Comparison of ENCODE assay signal across 10 cellular contexts in genomic region chr20:57560554-57561355, GRCh38. TPM values are rescaled to one million over a fixed set of nuclear protein-coding genes. Genes with fewer than 3 reads are reported as not detected.
A peak's percentile ranks its signal among the peaks of the same experiment; 100 is the strongest.
DNase-seq lines count a peak whose midpoint lies in the region; ATAC-seq and TF ChIP-seq lines count a peak whose summit lies in the region.
"Had no signal": no experiment of that assay in that cellular context is flagged by ENCODE, and none has a peak within 500 bp of the region (broad histone marks: within the 10 kb centered on the region; RNA-seq: fewer than 3 reads in every experiment).

PCK1 (plus strand) TSS chr20:57561110; CDS start chr20:57561412, 302 bp downstream.

- no peaks in the 10 kb centered on the region for H3K36me3 Mint-ChIP-seq in activated CD8-positive, alpha-beta T cell treated with anti-CD3 and anti-CD28 coated beads for 36 hours (ENCODE audit: low read depth)
- no peaks in the 10 kb centered on the region for H3K36me3 Mint-ChIP-seq in activated CD4-positive, alpha-beta T cell treated with anti-CD3 and anti-CD28 coated beads, Interleukin-2, amount 10 ng/mL, durations not matched to agents 7 days and 5 days (ENCODE audit: low read depth)

- POLR2A ChIA-PET in activated CD8-positive, alpha-beta T cell treated with anti-CD3 and anti-CD28 coated beads for 36 hours (lab: Charles Lee): no interaction called here
- POLR2A ChIA-PET in activated CD4-positive, alpha-beta T cell treated with anti-CD3 and anti-CD28 coated beads, Interleukin-2, amount 10 ng/mL, durations not matched to agents 7 days and 5 days (lab: Charles Lee): no interaction called here

- in situ Hi-C loops in ACHN (cut with HindIII; ENCODE audit: low pct_ligation_motif_present, low pct_unique_long_range_greater_than_20kb, low sequenced_read_pairs): no loop called here

- H3K9me3 ChIP-seq in body of pancreas (no peaks in the 10 kb centered on the region), right lobe of liver (no peaks in the 10 kb centered on the region)

- H3K4me3 ChIP-seq in LNCaP clone FGC (ENCODE audit: low read depth, low read length) (no peak within 1 kb of the TSS), body of pancreas (no peak within 1 kb of the TSS), right lobe of liver (peak within 1 kb of the TSS; percentile 31 to 66 (median 62))

- H3K4me3 Mint-ChIP-seq in activated CD8-positive, alpha-beta T cell treated with anti-CD3 and anti-CD28 coated beads for 36 hours: no peak within 1 kb of the TSS
- no peak within 1 kb of the TSS for H3K4me3 Mint-ChIP-seq in activated CD4-positive, alpha-beta T cell treated with anti-CD3 and anti-CD28 coated beads, Interleukin-2, amount 10 ng/mL, durations not matched to agents 7 days and 5 days

- CTCF ChIA-PET in activated CD8-positive, alpha-beta T cell treated with anti-CD3 and anti-CD28 coated beads for 36 hours (lab: Charles Lee): interaction anchor here (1.2 to 2.1 kb wide), 2 partner anchors 14 to 527 kb away, joined by 3 to 5 read pairs; no protein-coding TSS in a partner anchor
- CTCF ChIA-PET in activated CD4-positive, alpha-beta T cell treated with anti-CD3 and anti-CD28 coated beads, Interleukin-2, amount 10 ng/mL, durations not matched to agents 7 days and 5 days (lab: Charles Lee): interaction anchor here (0.6 kb wide), 1 partner anchor 10 kb away, joined by 4 read pairs; no protein-coding TSS in a partner anchor

- H3K27ac ChIP-seq in body of pancreas: peak within 1 kb of the TSS in 2 of 4 donors; percentile 8 to 9
- peak within 1 kb of the TSS; percentile 73 to 98 (median 96) for H3K27ac ChIP-seq in right lobe of liver

- ATAC-seq in body of pancreas: peak; percentile 90
- peak; percentile 11 to 72 (median 36) for ATAC-seq in right lobe of liver
- ATAC-seq in activated CD8-positive, alpha-beta T cell treated with anti-CD3 and anti-CD28 coated beads for 36 hours: no peak
- ATAC-seq in GM21528 (IDR thresholded peaks at IDR 0.05; ENCODE audit: low FRiP score, unreplicated experiment): no peak

- H3K4me1 Mint-ChIP-seq in activated CD8-positive, alpha-beta T cell treated with anti-CD3 and anti-CD28 coated beads for 36 hours (ENCODE audit: low read depth): no peaks in the 10 kb centered on the region
- H3K4me1 Mint-ChIP-seq in activated CD4-positive, alpha-beta T cell treated with anti-CD3 and anti-CD28 coated beads, Interleukin-2, amount 10 ng/mL, durations not matched to agents 7 days and 5 days: no peaks in the 10 kb centered on the region

- TF ChIP-seq POLR2A in body of pancreas (IDR thresholded peaks at IDR 0.05) (no peak), right lobe of liver (IDR thresholded peaks at IDR 0.05) (peak; percentile 97)

- intact Hi-C loops in body of pancreas (cut with DNase I): no loop called here
- intact Hi-C loops in right lobe of liver (cut with DNase I): no loop called here
- intact Hi-C loops in activated CD8-positive, alpha-beta T cell treated with anti-CD3 and anti-CD28 coated beads for 36 hours (cut with micrococcal nuclease): no loop called here

- 21 to 26% methylated on average over 14 of the region's 14 CpGs for WGBS in body of pancreas, 2 donors
- WGBS in right lobe of liver (ENCODE audit: insufficient coverage, low coverage, low lambda C conversion rate, missing lambda C conversion rate): 8% methylated on average over 12 of the region's 14 CpGs

- no peaks in the 10 kb centered on the region for H3K9me3 Mint-ChIP-seq in activated CD8-positive, alpha-beta T cell treated with anti-CD3 and anti-CD28 coated beads for 36 hours
- H3K9me3 Mint-ChIP-seq in activated CD4-positive, alpha-beta T cell treated with anti-CD3 and anti-CD28 coated beads, Interleukin-2, amount 10 ng/mL, durations not matched to agents 7 days and 5 days: no peaks in the 10 kb centered on the region

- H3K27ac Mint-ChIP-seq in activated CD8-positive, alpha-beta T cell treated with anti-CD3 and anti-CD28 coated beads for 36 hours: no peak within 1 kb of the TSS
- no peak within 1 kb of the TSS for H3K27ac Mint-ChIP-seq in activated CD4-positive, alpha-beta T cell treated with anti-CD3 and anti-CD28 coated beads, Interleukin-2, amount 10 ng/mL, durations not matched to agents 7 days and 5 days

- DNase-seq in ACHN (peak; percentile 91), LNCaP clone FGC (ENCODE audit: low read depth) (peak; percentile 34), body of pancreas (peak; percentile 70 to 82 (median 79)), right lobe of liver (peak; percentile 89 to 97 (median 95)), Kasumi-1 (lab: John Stamatoyannopoulos, UW) (no peak)
- DNase-seq in activated CD8-positive, alpha-beta T cell treated with anti-CD3 and anti-CD28 coated beads for 36 hours: no peak
- DNase-seq in activated CD4-positive, alpha-beta T cell treated with anti-CD3 and anti-CD28 coated beads, Interleukin-2, amount 10 ng/mL, durations not matched to agents 7 days and 5 days: no peak

- peaks cover 15% of the 10 kb centered on the region for H3K4me1 ChIP-seq in body of pancreas
- H3K4me1 ChIP-seq in right lobe of liver: peaks cover 0 to 52% (median 24%) of the 10 kb centered on the region in 4 donors

- no peaks in the 10 kb centered on the region for H3K27me3 ChIP-seq in body of pancreas
- H3K27me3 ChIP-seq in right lobe of liver: no peaks in the 10 kb centered on the region

- H3K36me3 ChIP-seq in body of pancreas (replicated peaks in 1 of 2; ENCODE audit: insufficient read depth in 1 of 2, low read depth in 2 of 2): no peaks in the 10 kb centered on the region
- H3K36me3 ChIP-seq in right lobe of liver: peaks cover 0 to 48% (median 25%) of the 10 kb centered on the region in 4 donors

- peaks cover 21% of the 10 kb centered on the region for H3K27me3 Mint-ChIP-seq in activated CD8-positive, alpha-beta T cell treated with anti-CD3 and anti-CD28 coated beads for 36 hours
- peaks cover 7% of the 10 kb centered on the region for H3K27me3 Mint-ChIP-seq in activated CD4-positive, alpha-beta T cell treated with anti-CD3 and anti-CD28 coated beads, Interleukin-2, amount 10 ng/mL, durations not matched to agents 7 days and 5 days

- TF ChIP-seq CTCF in LNCaP clone FGC (IDR thresholded peaks at IDR 0.05; ENCODE audit: control insufficient read depth, extremely low read depth, insufficient read depth) (no peak), body of pancreas (IDR thresholded peaks at IDR 0.05) (no peak), right lobe of liver (IDR thresholded peaks at IDR 0.05) (no peak)
- TF ChIP-seq CTCF in activated CD8-positive, alpha-beta T cell treated with anti-CD3 and anti-CD28 coated beads for 36 hours (IDR thresholded peaks at IDR 0.05): no peak

RNA-seq across cellular contexts. Expression of gene PCK1, which starts in this region (rescaled TPM):
- total RNA-seq in body of pancreas (10 to 100 TPM; 14.3 to 33.3 TPM), right lobe of liver (1,000 to 10,000 TPM in 2 of 6 experiments, 100 to 1,000 TPM in 4; 187 to 1,757 (median 778) TPM)
- total RNA-seq in activated CD8-positive, alpha-beta T cell treated with anti-CD3 and anti-CD28 coated beads for 36 hours: not detected
- not detected for total RNA-seq in activated CD4-positive, alpha-beta T cell treated with anti-CD3 and anti-CD28 coated beads, Interleukin-2, amount 10 ng/mL, durations not matched to agents 7 days and 5 days
- total RNA-seq: glomerular endothelial cell, LHCN-M2 had no signal

Comparison
In these comparisons a context has a peak if more than half of its experiments do, and no peak if none do; other contexts are left out.
1. RNA of gene PCK1 (total RNA-seq): 187 to 1,757 TPM in right lobe of liver and 14.3 to 33.3 TPM in body of pancreas; not detected in activated CD8-positive, alpha-beta T cell treated with anti-CD3 and anti-CD28 coated beads for 36 hours and not detected in activated CD4-positive, alpha-beta T cell treated with anti-CD3 and anti-CD28 coated beads, Interleukin-2, amount 10 ng/mL, durations not matched to agents 7 days and 5 days; every median in the first group is over 10 times any median in the second.
2. RNA of gene PCK1 (total RNA-seq): 187 to 1,757 TPM in right lobe of liver; 14.3 to 33.3 TPM in body of pancreas; every median in the first group is over 4 times any median in the second.
3. DNase-seq: peak in ACHN (single experiment), LNCaP clone FGC (single experiment), body of pancreas (4 of 4) and right lobe of liver (3 of 3); none in activated CD8-positive, alpha-beta T cell treated with anti-CD3 and anti-CD28 coated beads for 36 hours (single experiment), Kasumi-1 (0 of 2) and activated CD4-positive, alpha-beta T cell treated with anti-CD3 and anti-CD28 coated beads, Interleukin-2, amount 10 ng/mL, durations not matched to agents 7 days and 5 days (single experiment).
4. H3K4me3 ChIP-seq: peak in right lobe of liver (3 of 3); none in LNCaP clone FGC (single experiment) and body of pancreas (0 of 2).
5. ATAC-seq: peak in body of pancreas (single experiment) and right lobe of liver (4 of 4); none in activated CD8-positive, alpha-beta T cell treated with anti-CD3 and anti-CD28 coated beads for 36 hours (single experiment) and GM21528 (single experiment).